Comparison of ENCODE assay signal across 8 cellular contexts in the genomic region with DNA sequence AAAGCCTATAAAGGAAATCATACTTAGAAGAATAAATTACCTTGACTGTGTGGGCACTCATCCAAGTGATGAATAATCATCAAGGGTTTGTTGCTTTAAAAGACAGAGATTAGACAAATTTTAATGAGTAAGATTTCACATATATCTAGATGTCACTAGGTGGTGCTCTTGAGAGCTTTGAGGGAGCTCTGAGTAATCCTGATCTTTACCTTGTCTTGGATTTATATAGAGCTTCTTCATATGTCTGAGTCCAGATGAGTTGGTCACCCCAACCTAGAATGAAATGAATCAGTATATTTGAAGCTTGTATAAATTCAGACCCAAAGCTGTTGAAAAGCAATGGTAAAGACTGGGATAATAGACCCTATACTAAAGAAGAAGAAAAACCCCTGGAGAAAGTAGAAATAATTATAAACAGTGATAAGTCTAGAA. TPM values are rescaled to one million over a fixed set of nuclear protein-coding genes. Genes with fewer than 3 reads are reported as not detected.
DNase-seq lines count a peak whose midpoint lies in the region; ATAC-seq and TF ChIP-seq lines count a peak whose summit lies in the region.

No MANE protein-coding gene starts in this region.

- ATAC-seq in GM18508 (IDR thresholded peaks at IDR 0.05; ENCODE audit: insufficient read depth, unreplicated experiment) (peak; percentile 71), GM21390 (IDR thresholded peaks at IDR 0.05; ENCODE audit: unreplicated experiment) (no peak)

- H3K27me3 Mint-ChIP-seq in chondrocyte (ENCODE audit: low read depth) = no peaks in the 10 kb centered on the region
- H3K27me3 Mint-ChIP-seq in activated CD4-positive, alpha-beta memory T cell treated with anti-CD3 and anti-CD28 coated beads for 36 hours = peaks cover 7% of the 10 kb centered on the region

- H3K27me3 ChIP-seq in NT2/D1 (ENCODE audit: insufficient read depth, insufficient read length) = no peaks in the 10 kb centered on the region
- H3K27me3 ChIP-seq in muscle layer of duodenum (ENCODE audit: low read depth, low read length) = no peaks in the 10 kb centered on the region

- H3K36me3 Mint-ChIP-seq in chondrocyte (ENCODE audit: low read depth) = no peaks in the 10 kb centered on the region
- no peaks in the 10 kb centered on the region for H3K36me3 Mint-ChIP-seq in activated CD4-positive, alpha-beta memory T cell treated with anti-CD3 and anti-CD28 coated beads for 36 hours

- no peaks in the 10 kb centered on the region for H3K4me1 ChIP-seq in NT2/D1 (ENCODE audit: insufficient read depth, insufficient read length)
- H3K4me1 ChIP-seq in muscle layer of duodenum (ENCODE audit: control insufficient read depth in 1 of 2, insufficient read depth in 2 of 2, low read length in 2 of 2) = no peaks in the 10 kb centered on the region

- POLR2A ChIA-PET in activated CD4-positive, alpha-beta memory T cell treated with anti-CD3 and anti-CD28 coated beads for 36 hours (lab: Charles Lee) = no interaction called here

- intact Hi-C loops in activated CD4-positive, alpha-beta memory T cell treated with anti-CD3 and anti-CD28 coated beads for 36 hours (cut with micrococcal nuclease) = loop anchor here (1.0 kb wide), 1 partner anchor 117 kb away; no protein-coding TSS in a partner anchor

- H3K4me3 ChIP-seq in NT2/D1 (ENCODE audit: insufficient read length, low read depth) = no peak overlapping the region
- H3K4me3 ChIP-seq in muscle layer of duodenum (ENCODE audit: low read depth in 1 of 2, low read length in 2 of 2) = no peak overlapping the region

- no peak overlapping the region for H3K9ac ChIP-seq in NT2/D1 (ENCODE audit: insufficient read length, low read depth)

- no peaks in the 10 kb centered on the region for H3K9me3 ChIP-seq in NT2/D1 (ENCODE audit: insufficient read depth, low read length)
- H3K9me3 ChIP-seq in muscle layer of duodenum (ENCODE audit: control insufficient read depth in 1 of 2, low read length in 2 of 2) = no peaks in the 10 kb centered on the region

- no peaks in the 10 kb centered on the region for H3K9me3 Mint-ChIP-seq in chondrocyte (ENCODE audit: low read depth)
- H3K9me3 Mint-ChIP-seq in activated CD4-positive, alpha-beta memory T cell treated with anti-CD3 and anti-CD28 coated beads for 36 hours = no peaks in the 10 kb centered on the region

- peak; percentile 61 for TF ChIP-seq CTCF in AG09319 (IDR thresholded peaks at IDR 0.05; ENCODE audit: low read depth, low read length)
- TF ChIP-seq CTCF in chondrocyte (IDR thresholded peaks at IDR 0.05) = peak; percentile 86

- CTCF ChIA-PET in activated CD4-positive, alpha-beta memory T cell treated with anti-CD3 and anti-CD28 coated beads for 36 hours (lab: Charles Lee) = interaction anchor here (0.8 to 6.5 kb wide), 12 partner anchors 20 to 529 kb away, joined by 3 to 48 read pairs (median 4); no protein-coding TSS in a partner anchor

- H3K4me3 Mint-ChIP-seq in chondrocyte (ENCODE audit: unreplicated experiment) = no peak overlapping the region
- no peak overlapping the region for H3K4me3 Mint-ChIP-seq in activated CD4-positive, alpha-beta memory T cell treated with anti-CD3 and anti-CD28 coated beads for 36 hours

- H3K36me3 ChIP-seq in NT2/D1 (ENCODE audit: insufficient read depth, insufficient read length, low read length) (no peaks in the 10 kb centered on the region), muscle layer of duodenum (ENCODE audit: control insufficient read depth in 1 of 2, insufficient read depth in 2 of 2, low read length in 2 of 2) (no peaks in the 10 kb centered on the region)

- peaks cover 2% of the 10 kb centered on the region for H3K4me1 Mint-ChIP-seq in chondrocyte (ENCODE audit: low read depth)
- no peaks in the 10 kb centered on the region for H3K4me1 Mint-ChIP-seq in activated CD4-positive, alpha-beta memory T cell treated with anti-CD3 and anti-CD28 coated beads for 36 hours (ENCODE audit: low read depth)

- no peak overlapping the region for H3K27ac Mint-ChIP-seq in chondrocyte (ENCODE audit: unreplicated experiment)
- H3K27ac Mint-ChIP-seq in activated CD4-positive, alpha-beta memory T cell treated with anti-CD3 and anti-CD28 coated beads for 36 hours = no peak overlapping the region

- peak; percentile 5 for DNase-seq in AG09319 (ENCODE audit: extremely low read depth, low read depth)
- peak; percentile 74 for DNase-seq in HT1080 (ENCODE audit: low read depth)
- DNase-seq in NT2/D1 (ENCODE audit: low read depth, low spot score) = peak; percentile 16
- DNase-seq in chondrocyte (ENCODE audit: low spot score) = no peak
- no peak for DNase-seq in activated CD4-positive, alpha-beta memory T cell treated with anti-CD3 and anti-CD28 coated beads for 36 hours

- peak overlapping the region; percentile 41 for H3K27ac ChIP-seq in muscle layer of duodenum (ENCODE audit: low read length)

RNA-seq across cellular contexts. Expression of gene AGR2, which starts 3.7 kb away (rescaled TPM):
- total RNA-seq in HT1080 (2014; rRNA removed; shearing (Covaris generic)) = not detected in 2 replicates
- polyA plus RNA-seq in HT1080 (2015; cell fraction: cytosol; rRNA removed) = not detected in 2 replicates
- not detected in 2 replicates for polyA plus RNA-seq in HT1080 (2015; cell fraction: nucleus; rRNA removed)
- not detected in 3 replicates for total RNA-seq in chondrocyte
- not detected for total RNA-seq in activated CD4-positive, alpha-beta memory T cell treated with anti-CD3 and anti-CD28 coated beads for 36 hours

RNA-seq across cellular contexts. Expression of gene TSPAN13, which starts 47.6 kb away (rescaled TPM):
- 0.17 and 0.26 TPM in 2 replicates for total RNA-seq in HT1080 (2014; rRNA removed; shearing (Covaris generic))
- polyA plus RNA-seq in HT1080 (2015; cell fraction: cytosol; rRNA removed) = 0.85 and 1.1 TPM in 2 replicates
- polyA plus RNA-seq in HT1080 (2015; cell fraction: nucleus; rRNA removed) = 0.60 and 0.63 TPM in 2 replicates
- 19.3 to 21.0 TPM (median 20.3 TPM) in 3 replicates for total RNA-seq in chondrocyte
- total RNA-seq in activated CD4-positive, alpha-beta memory T cell treated with anti-CD3 and anti-CD28 coated beads for 36 hours = under 1 TPM; 0.41 to 0.76 TPM

Comparison
In these comparisons a context has a peak if more than half of its experiments do, and no peak if none do; other contexts are left out.
1. DNase-seq: peak in AG09319 (single experiment), HT1080 (single experiment) and NT2/D1 (single experiment); none in chondrocyte (single experiment) and activated CD4-positive, alpha-beta memory T cell treated with anti-CD3 and anti-CD28 coated beads for 36 hours (single experiment).
2. RNA of gene TSPAN13, which starts 47.6 kb away (total RNA-seq): 19.3 to 21.0 TPM in chondrocyte; 0.41 to 0.76 TPM in activated CD4-positive, alpha-beta memory T cell treated with anti-CD3 and anti-CD28 coated beads for 36 hours and 0.17 to 0.26 TPM in HT1080; every median in the first group is over 10 times any median in the second.